Comparison of ENCODE assay signal across 13 cellular contexts in the genomic region with DNA sequence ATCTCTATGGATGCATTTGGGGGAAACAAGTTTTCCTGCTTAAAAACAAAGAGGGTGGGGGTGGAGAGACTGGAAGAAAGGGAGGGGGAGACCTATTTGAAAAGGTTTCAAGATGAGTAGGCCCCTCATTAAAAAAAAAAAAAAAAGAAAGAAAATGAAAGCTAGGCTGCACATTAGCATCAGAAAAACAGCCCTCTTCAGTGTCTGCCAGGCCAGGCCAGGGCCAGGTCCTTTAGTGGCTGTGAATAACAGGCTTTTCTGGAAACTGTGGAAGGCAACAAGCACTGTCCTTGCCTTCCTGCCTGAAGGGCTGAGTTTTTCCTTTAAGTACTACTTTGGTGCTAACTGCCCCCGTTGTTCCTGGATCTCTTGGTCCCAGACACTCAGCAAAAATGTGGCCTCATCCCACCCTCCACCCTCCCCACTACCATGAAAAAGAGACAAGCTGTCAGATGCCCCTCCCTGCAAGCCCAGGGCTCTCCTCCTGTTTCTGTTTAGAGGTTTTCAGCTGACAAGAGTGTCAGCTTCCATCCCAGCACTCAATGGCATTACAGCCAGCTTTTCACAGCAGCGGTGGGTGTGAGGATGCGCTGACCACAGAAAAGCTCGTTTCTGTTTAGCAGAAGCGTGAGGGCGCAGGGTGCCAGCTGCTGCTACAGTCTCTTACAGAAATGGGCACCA.
A peak's percentile ranks its signal among the peaks of the same experiment; 100 is the strongest.
DNase-seq lines count a peak whose midpoint lies in the region; ATAC-seq and TF ChIP-seq lines count a peak whose summit lies in the region.
"Had no signal": no experiment of that assay in that cellular context is flagged by ENCODE, and none has a peak within 500 bp of the region (broad histone marks: within the 10 kb centered on the region; RNA-seq: fewer than 3 reads in every experiment).

No MANE protein-coding gene starts in this region.

- 57 to 62% (median 61%) methylated on average over 6 of the region's 6 CpGs for whole genome bisulfite sequencing in ovary, 3 donors

- no peak for TF ChIP-seq POLR2A in ovary (IDR thresholded peaks at IDR 0.05)

- no peaks in the 10 kb centered on the region for H3K27me3 ChIP-seq in GM23338 (ENCODE audit: insufficient read depth)
- H3K27me3 ChIP-seq in MM.1S (replicated peaks; ENCODE audit: insufficient read depth, low read length) = no peaks in the 10 kb centered on the region
- no peaks in the 10 kb centered on the region for H3K27me3 ChIP-seq in ovary

- H3K4me2 ChIP-seq in GM23338 = peak overlapping the region; percentile 68
- peak overlapping the region; percentile 54 for H3K4me2 ChIP-seq in MM.1S (ENCODE audit: low read depth, low read length)

- H2AFZ ChIP-seq in GM23338 = no peak overlapping the region
- peak overlapping the region; percentile 35; the same call in 1 of the 2 replicates for H2AFZ ChIP-seq in MM.1S (ENCODE audit: low read length)

- H3K4me3 Mint-ChIP-seq in GM23338 = peak overlapping the region; percentile 43
- peak overlapping the region; percentile 66 for H3K4me3 Mint-ChIP-seq in nephron progenitor cell
- no peak overlapping the region for H3K4me3 Mint-ChIP-seq in mesothelial cell of epicardium
- H3K4me3 Mint-ChIP-seq: CD4-positive, alpha-beta T cell; naive thymus-derived CD4-positive, alpha-beta T cell had no signal

- no peaks in the 10 kb centered on the region for H3K9me3 Mint-ChIP-seq in GM23338
- no peaks in the 10 kb centered on the region for H3K9me3 Mint-ChIP-seq in nephron progenitor cell
- H3K9me3 Mint-ChIP-seq in mesothelial cell of epicardium = no peaks in the 10 kb centered on the region
- H3K9me3 Mint-ChIP-seq: CD4-positive, alpha-beta T cell had no signal

- H3K4me1 Mint-ChIP-seq in GM23338 = peaks cover 61% of the 10 kb centered on the region
- peaks cover 67% of the 10 kb centered on the region for H3K4me1 Mint-ChIP-seq in nephron progenitor cell
- H3K4me1 Mint-ChIP-seq in mesothelial cell of epicardium = peaks cover 35% of the 10 kb centered on the region
- H3K4me1 Mint-ChIP-seq: naive thymus-derived CD4-positive, alpha-beta T cell had no signal

- H3K36me3 ChIP-seq in GM23338 (ENCODE audit: insufficient read depth) (no peaks in the 10 kb centered on the region), MM.1S (replicated peaks; ENCODE audit: insufficient read depth, low read length) (no peaks in the 10 kb centered on the region), ovary (no peaks in the 10 kb centered on the region)

- H3K4me1 ChIP-seq in GM23338 (ENCODE audit: insufficient read depth) = peaks cover 14% of the 10 kb centered on the region
- peaks cover 37% of the 10 kb centered on the region for H3K4me1 ChIP-seq in MM.1S (ENCODE audit: low read length)
- peaks cover 2% of the 10 kb centered on the region for H3K4me1 ChIP-seq in ovary (ENCODE audit: insufficient read depth)

- no peaks in the 10 kb centered on the region for H3K9me2 ChIP-seq in GM23338 (ENCODE audit: insufficient read depth)
- H3K9me2 ChIP-seq in MM.1S (replicated peaks; ENCODE audit: insufficient read depth, low read length) = no peaks in the 10 kb centered on the region

- peak; percentile 88 for ATAC-seq in GM23338
- ATAC-seq: left cardiac atrium; naive thymus-derived CD4-positive, alpha-beta T cell had no signal

- H3K9me3 ChIP-seq in MM.1S (replicated peaks; ENCODE audit: insufficient read depth, low read length) (no peaks in the 10 kb centered on the region), ovary (no peaks in the 10 kb centered on the region)

- H3K4me3 ChIP-seq in GM23338 = peak overlapping the region; percentile 23; the same call in 1 of the 2 replicates
- no peak overlapping the region for H3K4me3 ChIP-seq in MM.1S (ENCODE audit: low read length)
- no peak overlapping the region for H3K4me3 ChIP-seq in astrocyte of the spinal cord (ENCODE audit: low read depth, low read length)
- no peak overlapping the region for H3K4me3 ChIP-seq in ovary

- in situ Hi-C loops in astrocyte of the spinal cord (cut with HindIII; ENCODE audit: low sequenced_read_pairs) = no loop called here

- peak overlapping the region; percentile 21; the same call in 1 of the 2 replicates for H3K9ac ChIP-seq in MM.1S (ENCODE audit: low read length)

- TF ChIP-seq EP300 in ovary (IDR thresholded peaks at IDR 0.05) = no peak

- H3K79me2 ChIP-seq in GM23338 (replicated peaks; ENCODE audit: insufficient read depth) (no peaks in the 10 kb centered on the region), MM.1S (ENCODE audit: low read length) (no peaks in the 10 kb centered on the region)

- no peaks in the 10 kb centered on the region for H3F3A ChIP-seq in GM23338 (replicated peaks; ENCODE audit: low read depth)
- H3F3A ChIP-seq in MM.1S (ENCODE audit: insufficient read depth, low read length) = peaks cover 3% of the 10 kb centered on the region; the same call in 1 of the 2 replicates

- intact Hi-C loops in ovary (cut with DNase I) = no loop called here

- H3K27ac Mint-ChIP-seq in GM23338 = peak overlapping the region; percentile 39; the same call in 1 of the 2 replicates
- peak overlapping the region; percentile 9 for H3K27ac Mint-ChIP-seq in nephron progenitor cell
- no peak overlapping the region for H3K27ac Mint-ChIP-seq in mesothelial cell of epicardium
- H3K27ac Mint-ChIP-seq: CD4-positive, alpha-beta T cell; naive thymus-derived CD4-positive, alpha-beta T cell had no signal

- H3K36me3 Mint-ChIP-seq in GM23338 (ENCODE audit: low read depth) = no peaks in the 10 kb centered on the region
- H3K36me3 Mint-ChIP-seq in nephron progenitor cell (ENCODE audit: low read depth) = no peaks in the 10 kb centered on the region
- no peaks in the 10 kb centered on the region for H3K36me3 Mint-ChIP-seq in mesothelial cell of epicardium
- H3K36me3 Mint-ChIP-seq: naive thymus-derived CD4-positive, alpha-beta T cell had no signal

- H3K27me3 Mint-ChIP-seq in GM23338 (ENCODE audit: insufficient read depth, low read depth, poor library complexity) = peaks cover 3% of the 10 kb centered on the region
- H3K27me3 Mint-ChIP-seq in nephron progenitor cell (ENCODE audit: low read depth, poor library complexity) = peaks cover 4% of the 10 kb centered on the region
- H3K27me3 Mint-ChIP-seq in mesothelial cell of epicardium (ENCODE audit: low read depth) = peaks cover 17% of the 10 kb centered on the region
- H3K27me3 Mint-ChIP-seq: CD4-positive, alpha-beta T cell had no signal

- no peak for TF ChIP-seq CTCF in GM23338 (conservative IDR thresholded peaks at IDR 0.05; ENCODE audit: low read depth in 2 of 2)
- no peak for TF ChIP-seq CTCF in MM.1S (IDR thresholded peaks at IDR 0.05; ENCODE audit: low read length)
- TF ChIP-seq CTCF in astrocyte of the spinal cord (IDR thresholded peaks at IDR 0.05; ENCODE audit: low read depth, low read length) = no peak
- TF ChIP-seq CTCF in nephron progenitor cell (IDR thresholded peaks at IDR 0.05) = no peak
- TF ChIP-seq CTCF in mesothelial cell of epicardium (IDR thresholded peaks at IDR 0.05; ENCODE audit: unreplicated experiment) = no peak
- TF ChIP-seq CTCF in ovary (IDR thresholded peaks at IDR 0.05) = no peak

- H4K20me1 ChIP-seq in GM23338 (replicated peaks; ENCODE audit: insufficient read depth) = no peaks in the 10 kb centered on the region
- H4K20me1 ChIP-seq in MM.1S (ENCODE audit: insufficient read depth, low read length) = no peaks in the 10 kb centered on the region

- H3K27ac ChIP-seq in GM23338 (ENCODE audit: low read depth) = no peak overlapping the region; the same call in 1 of the 2 replicates
- H3K27ac ChIP-seq in MM.1S (ENCODE audit: low read length) = peak overlapping the region; percentile 78
- no peak overlapping the region for H3K27ac ChIP-seq in ovary

- DNase-seq in GM23338 (ENCODE audit: low spot score) = no peak
- peak; percentile 74 for DNase-seq in MM.1S
- peak; percentile 5 for DNase-seq in astrocyte of the spinal cord (ENCODE audit: low read depth, low spot score)
- peak; percentile 22 for DNase-seq in nephron progenitor cell
- no peak for DNase-seq in mesothelial cell of epicardium (ENCODE audit: low spot score in 2 of 2, unreplicated experiment in 2 of 2)
- no peak for DNase-seq in ovary
- no peak for DNase-seq in RKO (ENCODE audit: low spot score)
- DNase-seq: activated CD4-positive, alpha-beta T cell treated with anti-CD3 and anti-CD28 coated beads, Interleukin-2, amount 50 U/mL, for 48 hours; CD4-positive, alpha-beta T cell; left cardiac atrium; naive thymus-derived CD4-positive, alpha-beta T cell; NCI-H774; SHP77 had no signal

TF ChIP-seq in GM23338, 12 proteins besides CTCF, POLR2A, EP300 and RAD21 (continues in another document):
- no peak for TF ChIP-seq POLR2AphosphoS5 (IDR thresholded peaks at IDR 0.05; ENCODE audit: low read depth)
- TF ChIP-seq STAT1 (IDR thresholded peaks at IDR 0.05; ENCODE audit: unreplicated experiment) = no peak
- TF ChIP-seq, protein P1, sequence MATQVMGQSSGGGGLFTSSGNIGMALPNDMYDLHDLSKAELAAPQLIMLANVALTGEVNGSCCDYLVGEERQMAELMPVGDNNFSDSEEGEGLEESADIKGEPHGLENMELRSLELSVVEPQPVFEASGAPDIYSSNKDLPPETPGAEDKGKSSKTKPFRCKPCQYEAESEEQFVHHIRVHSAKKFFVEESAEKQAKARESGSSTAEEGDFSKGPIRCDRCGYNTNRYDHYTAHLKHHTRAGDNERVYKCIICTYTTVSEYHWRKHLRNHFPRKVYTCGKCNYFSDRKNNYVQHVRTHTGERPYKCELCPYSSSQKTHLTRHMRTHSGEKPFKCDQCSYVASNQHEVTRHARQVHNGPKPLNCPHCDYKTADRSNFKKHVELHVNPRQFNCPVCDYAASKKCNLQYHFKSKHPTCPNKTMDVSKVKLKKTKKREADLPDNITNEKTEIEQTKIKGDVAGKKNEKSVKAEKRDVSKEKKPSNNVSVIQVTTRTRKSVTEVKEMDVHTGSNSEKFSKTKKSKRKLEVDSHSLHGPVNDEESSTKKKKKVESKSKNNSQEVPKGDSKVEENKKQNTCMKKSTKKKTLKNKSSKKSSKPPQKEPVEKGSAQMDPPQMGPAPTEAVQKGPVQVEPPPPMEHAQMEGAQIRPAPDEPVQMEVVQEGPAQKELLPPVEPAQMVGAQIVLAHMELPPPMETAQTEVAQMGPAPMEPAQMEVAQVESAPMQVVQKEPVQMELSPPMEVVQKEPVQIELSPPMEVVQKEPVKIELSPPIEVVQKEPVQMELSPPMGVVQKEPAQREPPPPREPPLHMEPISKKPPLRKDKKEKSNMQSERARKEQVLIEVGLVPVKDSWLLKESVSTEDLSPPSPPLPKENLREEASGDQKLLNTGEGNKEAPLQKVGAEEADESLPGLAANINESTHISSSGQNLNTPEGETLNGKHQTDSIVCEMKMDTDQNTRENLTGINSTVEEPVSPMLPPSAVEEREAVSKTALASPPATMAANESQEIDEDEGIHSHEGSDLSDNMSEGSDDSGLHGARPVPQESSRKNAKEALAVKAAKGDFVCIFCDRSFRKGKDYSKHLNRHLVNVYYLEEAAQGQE (IDR thresholded peaks at IDR 0.05; ENCODE audit: unreplicated experiment) = no peak
- no peak for TF ChIP-seq EZH2 (IDR thresholded peaks at IDR 0.05; ENCODE audit: low read depth, unreplicated experiment)
- no peak for TF ChIP-seq NANOG (IDR thresholded peaks at IDR 0.05; ENCODE audit: borderline replicate concordance)
- TF ChIP-seq EZH2phosphoT487 (IDR thresholded peaks at IDR 0.05; ENCODE audit: unreplicated experiment) = no peak
- no peak for TF ChIP-seq ZNF331 (CRISPR knock-in tag; IDR thresholded peaks at IDR 0.05; ENCODE audit: low read depth)
- TF ChIP-seq CREB1 (CRISPR knock-in tag; IDR thresholded peaks at IDR 0.05; ENCODE audit: low read depth) = no peak
- no peak for TF ChIP-seq ZNF114 (CRISPR knock-in tag; IDR thresholded peaks at IDR 0.05)

Comparison
In these comparisons a context has a peak if more than half of its experiments do, and no peak if none do; other contexts are left out.
1. DNase-seq: peak in MM.1S (single experiment), astrocyte of the spinal cord (single experiment) and nephron progenitor cell (single experiment); none in GM23338 (single experiment), mesothelial cell of epicardium (0 of 2), ovary (0 of 5) and RKO (single experiment).